Comparison of ENCODE assay signal across 8 cellular contexts in the genomic region with DNA sequence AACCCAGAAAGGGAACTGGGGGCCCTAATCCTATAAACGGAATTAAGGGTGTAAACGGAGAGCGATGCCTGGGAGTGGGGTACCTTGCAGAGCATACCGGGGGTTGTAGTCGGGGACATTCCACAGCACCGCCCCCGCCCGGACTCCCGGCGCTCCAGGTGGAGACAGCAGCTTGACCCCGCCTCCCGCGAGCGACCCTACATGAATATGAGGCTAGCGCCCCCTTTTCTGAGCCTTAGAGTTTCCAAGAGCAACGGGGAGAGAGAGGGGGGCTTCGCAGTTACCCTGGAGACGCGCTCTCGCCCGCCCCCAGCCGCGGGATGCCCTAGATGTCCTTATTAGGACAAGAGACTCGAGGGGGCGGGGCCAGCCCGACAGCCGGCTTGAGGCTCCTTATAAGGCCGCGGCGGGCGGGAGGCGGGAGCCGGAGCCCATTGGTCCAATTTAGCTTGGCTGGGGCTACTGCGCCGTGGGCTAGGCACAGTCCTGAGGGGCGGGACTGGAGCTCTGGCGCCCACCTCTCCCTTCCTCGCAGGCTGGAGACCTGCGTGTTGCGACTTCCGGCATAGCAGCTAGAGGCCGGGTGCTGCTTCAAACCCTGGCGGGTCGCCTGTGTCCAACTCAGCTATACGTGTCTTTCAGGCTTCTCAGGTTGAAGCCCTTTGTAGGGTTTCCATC. TPM values are rescaled to one million over a fixed set of nuclear protein-coding genes. Genes with fewer than 3 reads are reported as not detected.
DNase-seq lines count a peak whose midpoint lies in the region; ATAC-seq and TF ChIP-seq lines count a peak whose summit lies in the region.

No MANE protein-coding gene starts in this region.

- DNase-seq in AG08396 (ENCODE audit: low spot score), result peak; percentile 95
- peak; percentile 98 for DNase-seq in NCI-H226
- DNase-seq in activated B cell treated with CpG ODN at 0.5 μM for 24 hours, result peak; percentile 90
- peak; percentile 53 to 99 (median 95) for DNase-seq in caudate nucleus (lab: John Stamatoyannopoulos, UW)
- DNase-seq in immature natural killer cell, result peak; percentile 94 to 95 (median 95)
- DNase-seq in smooth muscle cell of the brain vasculature (ENCODE audit: low read depth, low spot score), result peak; percentile 98

- H3K9me3 Mint-ChIP-seq in activated B cell treated with CpG ODN at 0.5 μM for 24 hours (no peaks in the 10 kb centered on the region), immature natural killer cell (no peaks in the 10 kb centered on the region)

- intact Hi-C loops in activated B cell treated with CpG ODN at 0.5 μM for 24 hours (cut with micrococcal nuclease), result loop anchor here (1.0 to 5.0 kb wide), 7 partner anchors 14 to 287 kb away; a partner anchor contains a TSS

- H3K4me1 Mint-ChIP-seq in activated B cell treated with CpG ODN at 0.5 μM for 24 hours, result peaks cover 54% of the 10 kb centered on the region
- peaks cover 57 to 64% of the 10 kb centered on the region in 2 donors for H3K4me1 Mint-ChIP-seq in immature natural killer cell

- POLR2A ChIA-PET in activated B cell treated with CpG ODN at 0.5 μM for 24 hours (lab: Charles Lee), result interaction anchor here (0.6 to 7.1 kb wide), 58 partner anchors 9 to 1669 kb away, joined by 3 to 340 read pairs (median 4); a partner anchor contains a TSS

- CTCF ChIA-PET in activated B cell treated with CpG ODN at 0.5 μM for 24 hours (lab: Charles Lee), result interaction anchor here (0.5 to 4.3 kb wide), 20 partner anchors 8 to 334 kb away, joined by 3 to 63 read pairs (median 4); a partner anchor contains a TSS

- H3K27ac ChIP-seq in caudate nucleus (ENCODE audit: low read depth, low read length), result peak overlapping the region; percentile 98

- H3K27me3 Mint-ChIP-seq in activated B cell treated with CpG ODN at 0.5 μM for 24 hours (no peaks in the 10 kb centered on the region), immature natural killer cell (ENCODE audit: low read depth in 3 of 3) (peaks cover 12 to 24% (median 19%) of the 10 kb centered on the region in 3 donors)

- ATAC-seq in GM19023 (IDR thresholded peaks at IDR 0.05; ENCODE audit: unreplicated experiment), result peak; percentile 50
- ATAC-seq in HG03196 (IDR thresholded peaks at IDR 0.05; ENCODE audit: unreplicated experiment), result peak; percentile 50
- peak; percentile 64 for ATAC-seq in activated B cell treated with CpG ODN at 0.5 μM for 24 hours (ENCODE audit: low read depth)

- H3K4me3 Mint-ChIP-seq in activated B cell treated with CpG ODN at 0.5 μM for 24 hours, result peak overlapping the region; percentile 99
- peak overlapping the region; percentile 91 to 98 (median 94) for H3K4me3 Mint-ChIP-seq in immature natural killer cell

- TF ChIP-seq CTCF in activated B cell treated with CpG ODN at 0.5 μM for 24 hours (IDR thresholded peaks at IDR 0.05), result no peak

- H3K36me3 Mint-ChIP-seq in activated B cell treated with CpG ODN at 0.5 μM for 24 hours (ENCODE audit: low read depth) (peaks cover 55% of the 10 kb centered on the region), immature natural killer cell (peaks cover 19 to 27% (median 19%) of the 10 kb centered on the region in 3 donors)

- H3K27ac Mint-ChIP-seq in activated B cell treated with CpG ODN at 0.5 μM for 24 hours, result peak overlapping the region; percentile 98
- peak overlapping the region; percentile 91 to 99 (median 98) for H3K27ac Mint-ChIP-seq in immature natural killer cell

RNA-seq across cellular contexts. Expression of a gene that starts 1.0 kb away (rescaled TPM):
- total RNA-seq in activated B cell treated with CpG ODN at 0.5 μM for 24 hours, result 73.8 and 83.1 TPM in 2 replicates
- 10 to 100 TPM; 22.7 to 47.0 (median 32.2) TPM for polyA plus RNA-seq in immature natural killer cell

RNA-seq across cellular contexts. Expression of a gene that starts 1.3 kb away (rescaled TPM):
- 1,079 and 1,089 TPM in 2 replicates for total RNA-seq in activated B cell treated with CpG ODN at 0.5 μM for 24 hours
- polyA plus RNA-seq in immature natural killer cell, result 1,000 to 10,000 TPM; 2,883 to 4,279 (median 3,963) TPM

RNA-seq across cellular contexts. Expression of a gene that starts 13.3 kb away (rescaled TPM):
- 3.8 and 6.3 TPM in 2 replicates for total RNA-seq in activated B cell treated with CpG ODN at 0.5 μM for 24 hours
- 1 to 10 TPM; 1.6 to 6.3 (median 3.6) TPM for polyA plus RNA-seq in immature natural killer cell

RNA-seq across cellular contexts. Expression of a gene that starts 20.4 kb away (rescaled TPM):
- 0.59 and 0.93 TPM in 2 replicates for total RNA-seq in activated B cell treated with CpG ODN at 0.5 μM for 24 hours
- 1,000 to 10,000 TPM; 2,066 to 3,052 (median 2,928) TPM for polyA plus RNA-seq in immature natural killer cell

RNA-seq across cellular contexts. Expression of a gene that starts 25.5 kb away (rescaled TPM):
- 0.37 and 1.0 TPM in 2 replicates for total RNA-seq in activated B cell treated with CpG ODN at 0.5 μM for 24 hours
- 1 to 10 TPM in 2 of 3 donors, under 1 TPM in 1; 0.30 to 1.7 (median 1.6) TPM for polyA plus RNA-seq in immature natural killer cell

Comparison
In these comparisons a context has a peak if more than half of its experiments do, and no peak if none do; other contexts are left out.
1. Peak in every context shown above with its lines: DNase-seq, ATAC-seq and H3K27ac ChIP-seq.